6 cellular contexts compared by ENCODE assay signal in the genomic region with DNA sequence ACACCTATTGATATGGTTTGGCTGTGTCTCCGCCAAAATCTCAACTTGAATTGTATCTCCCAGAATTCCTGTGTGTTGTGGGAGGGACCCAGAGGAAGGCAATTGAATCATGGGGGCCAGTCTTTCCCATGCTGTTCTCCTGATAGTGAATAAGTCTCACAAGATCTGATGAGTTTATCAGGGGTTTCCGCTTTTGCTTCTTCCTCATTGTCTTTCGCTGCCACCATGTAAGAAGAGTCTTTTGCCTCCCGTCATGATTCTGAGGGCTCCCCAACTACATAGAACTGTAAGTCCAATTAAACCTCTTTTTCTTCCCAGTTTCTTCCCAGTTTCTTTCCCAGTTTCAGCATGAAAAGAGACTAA. TPM values are rescaled to one million over a fixed set of nuclear protein-coding genes. Genes with fewer than 3 reads are reported as not detected.
"Had no signal": no experiment of that assay in that cellular context is flagged by ENCODE, and none has a peak within 500 bp of the region (broad histone marks: within the 10 kb centered on the region; RNA-seq: fewer than 3 reads in every experiment).

No MANE protein-coding gene starts in this region.

RNA-seq across cellular contexts. Expression of gene LRRN4, which starts 0.8 kb away (rescaled TPM):
- total RNA-seq: activated CD4-positive, alpha-beta memory T cell treated with anti-CD3 and anti-CD28 coated beads for 36 hours; activated naive CD8-positive, alpha-beta T cell treated with anti-CD3 and anti-CD28 coated beads for 36 hours; colonic mucosa; gastroesophageal sphincter; T-helper 1 cell treated with Interleukin-12 subunit alpha and Interleukin-12 subunit beta and Interleukin-4 antibody, amounts not matched to agents 30 ng/mL and 1 ng/mL, for 36 hours had no signal
- polyA plus RNA-seq: heart left ventricle had no signal
